ENCODE assay signal across 21 cellular contexts in the genomic region with DNA sequence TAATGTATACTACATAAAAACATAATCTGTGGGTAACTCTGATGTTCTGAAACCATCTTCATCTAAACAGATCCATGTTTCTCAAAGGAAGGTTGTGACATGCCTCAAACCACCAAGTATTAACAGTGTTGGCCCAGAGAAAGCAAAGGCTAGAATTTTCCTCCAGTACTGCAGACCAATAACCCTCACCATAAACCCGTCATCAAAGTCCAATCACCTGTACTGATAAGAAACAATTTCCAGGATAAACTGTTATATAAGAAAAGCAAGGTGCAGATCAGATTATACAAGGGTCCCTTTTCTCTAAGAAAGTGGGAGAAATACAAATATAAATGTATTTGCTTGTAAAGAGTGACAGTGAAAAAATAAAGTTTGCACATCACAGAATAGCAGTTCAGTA. TPM values are rescaled to one million over a fixed set of nuclear protein-coding genes. Genes with fewer than 3 reads are reported as not detected.
A peak's percentile ranks its signal among the peaks of the same experiment; 100 is the strongest.
DNase-seq lines count a peak whose midpoint lies in the region; ATAC-seq, FAIRE-seq and TF ChIP-seq lines count a peak whose summit lies in the region.
"Had no signal": no experiment of that assay in that cellular context is flagged by ENCODE, and none has a peak within 500 bp of the region (broad histone marks: within the 10 kb centered on the region; RNA-seq: fewer than 3 reads in every experiment).

No MANE protein-coding gene starts in this region.

- no peak for TF ChIP-seq CTCF in Loucy (conservative IDR thresholded peaks at IDR 0.05; ENCODE audit: low read length)
- no peak for TF ChIP-seq CTCF in RWPE1 (conservative IDR thresholded peaks at IDR 0.05; ENCODE audit: low read depth)
- no peak for TF ChIP-seq CTCF in nephron progenitor cell (IDR thresholded peaks at IDR 0.05)

- H3K4me1 ChIP-seq in Loucy (ENCODE audit: insufficient read depth, low read length, poor library complexity, severe bottlenecking): peaks cover 89% of the 10 kb centered on the region
- peaks cover 25 to 48% of the 10 kb centered on the region in 2 donors for H3K4me1 ChIP-seq in small intestine (ENCODE audit: control insufficient read depth in 2 of 2, insufficient read depth in 1 of 2, low read depth in 1 of 2, low read length in 1 of 2)

- POLR2A ChIA-PET in RWPE1 (lab: Yijun Ruan, JAX; ENCODE audit: low non-redundant PET): no interaction called here

- FAIRE-seq in small intestine (lab: Jason Lieb, UNC): no peak
- FAIRE-seq: astrocyte, colon, HTR-8/SVneo had no signal

- H3K27me3 ChIP-seq in Loucy (ENCODE audit: insufficient read depth, low read length, poor library complexity, severe bottlenecking) (no peaks in the 10 kb centered on the region), small intestine (ENCODE audit: control insufficient read depth in 2 of 2, insufficient read depth in 2 of 2, low read length in 2 of 2) (no peaks in the 10 kb centered on the region)
- H3K27me3 ChIP-seq: neural progenitor cell had no signal

- DNase-seq in activated CD8-positive, alpha-beta memory T cell treated with anti-CD3 and anti-CD28 coated beads, Interleukin-2, amount 10 ng/mL, durations not matched to agents 7 days and 5 days: no peak
- DNase-seq in activated CD8-positive, alpha-beta memory T cell treated with anti-CD3 and anti-CD28 coated beads, Interleukin-2, amount 50 U/mL, for 4 hours: no peak
- DNase-seq in activated naive CD8-positive, alpha-beta T cell treated with anti-CD3 and anti-CD28 coated beads, Interleukin-2, amount 50 U/mL, for 24 hours: no peak
- DNase-seq in small intestine (peak; percentile 74), RWPE1 (ENCODE audit: low spot score) (no peak), nephron progenitor cell (no peak), activated gamma-delta T cell (lab: John Stamatoyannopoulos, UW) (no peak)
- DNase-seq: ACHN; activated CD4-positive, alpha-beta T cell treated with anti-CD3 and anti-CD28 coated beads, Interleukin-2, amount 50 U/mL, for 1 hour; DMS79 treated with DMSO at 0.1 percent for 48 hours; hypothalamus; kidney glomerular epithelial cell; NCI-H146; PC-9; SK-N-SH had no signal

- H3K4me1 Mint-ChIP-seq in activated CD8-positive, alpha-beta memory T cell treated with anti-CD3 and anti-CD28 coated beads, Interleukin-2, amount 10 ng/mL, durations not matched to agents 7 days and 5 days: peaks cover 95% of the 10 kb centered on the region
- peaks cover 93% of the 10 kb centered on the region for H3K4me1 Mint-ChIP-seq in activated naive CD8-positive, alpha-beta T cell treated with anti-CD3 and anti-CD28 coated beads, Interleukin-2, amount 50 U/mL, for 24 hours
- H3K4me1 Mint-ChIP-seq in nephron progenitor cell: peaks cover 35% of the 10 kb centered on the region

- H3K4me3 ChIP-seq in Loucy (ENCODE audit: low read length, poor library complexity, severe bottlenecking) (no peak overlapping the region), small intestine (ENCODE audit: low read depth in 1 of 2, low read length in 2 of 2) (no peak overlapping the region)
- H3K4me3 ChIP-seq: neural progenitor cell, PC-9 had no signal

- H3K9me3 Mint-ChIP-seq in activated CD8-positive, alpha-beta memory T cell treated with anti-CD3 and anti-CD28 coated beads, Interleukin-2, amount 10 ng/mL, durations not matched to agents 7 days and 5 days (ENCODE audit: low read depth): no peaks in the 10 kb centered on the region
- H3K9me3 Mint-ChIP-seq in activated naive CD8-positive, alpha-beta T cell treated with anti-CD3 and anti-CD28 coated beads, Interleukin-2, amount 50 U/mL, for 24 hours: no peaks in the 10 kb centered on the region
- H3K9me3 Mint-ChIP-seq in nephron progenitor cell: no peaks in the 10 kb centered on the region
- H3K9me3 Mint-ChIP-seq: neural progenitor cell had no signal

- peak overlapping the region; percentile 51 for H3K9ac ChIP-seq in Loucy (ENCODE audit: low read depth, low read length, poor library complexity, severe bottlenecking)
- H3K9ac ChIP-seq: neural progenitor cell, SK-N-SH had no signal

- H3F3A ChIP-seq in Loucy (ENCODE audit: low read depth): peaks cover 39% of the 10 kb centered on the region

- CTCF ChIA-PET in activated CD8-positive, alpha-beta memory T cell treated with anti-CD3 and anti-CD28 coated beads, Interleukin-2, amount 10 ng/mL, durations not matched to agents 7 days and 5 days (lab: Charles Lee): interaction anchor here (0.7 to 2.1 kb wide), 3 partner anchors 10 to 63 kb away, joined by 3 to 13 read pairs (median 9); no protein-coding TSS in a partner anchor
- CTCF ChIA-PET in RWPE1 (lab: Yijun Ruan, JAX): interaction anchor here (0.8 kb wide), 1 partner anchor 79 kb away, joined by 3 read pairs; no protein-coding TSS in a partner anchor

- ATAC-seq in activated CD8-positive, alpha-beta memory T cell treated with anti-CD3 and anti-CD28 coated beads, Interleukin-2, amount 10 ng/mL, durations not matched to agents 7 days and 5 days: no peak
- no peak for ATAC-seq in activated naive CD8-positive, alpha-beta T cell treated with anti-CD3 and anti-CD28 coated beads, Interleukin-2, amount 50 U/mL, for 24 hours

- H3K79me2 ChIP-seq in Loucy (ENCODE audit: insufficient read depth, low read length): peaks cover 73% of the 10 kb centered on the region

- H3K4me3 Mint-ChIP-seq in activated CD8-positive, alpha-beta memory T cell treated with anti-CD3 and anti-CD28 coated beads, Interleukin-2, amount 10 ng/mL, durations not matched to agents 7 days and 5 days: no peak overlapping the region
- H3K4me3 Mint-ChIP-seq in activated naive CD8-positive, alpha-beta T cell treated with anti-CD3 and anti-CD28 coated beads, Interleukin-2, amount 50 U/mL, for 24 hours: no peak overlapping the region
- no peak overlapping the region for H3K4me3 Mint-ChIP-seq in nephron progenitor cell
- H3K4me3 Mint-ChIP-seq: neural progenitor cell had no signal

- no peaks in the 10 kb centered on the region for H3K9me2 ChIP-seq in Loucy (replicated peaks; ENCODE audit: low read depth, low read length)
- H3K9me2 ChIP-seq: SK-N-SH had no signal

- no peaks in the 10 kb centered on the region for H3K27me3 Mint-ChIP-seq in activated CD8-positive, alpha-beta memory T cell treated with anti-CD3 and anti-CD28 coated beads, Interleukin-2, amount 10 ng/mL, durations not matched to agents 7 days and 5 days
- no peaks in the 10 kb centered on the region for H3K27me3 Mint-ChIP-seq in activated naive CD8-positive, alpha-beta T cell treated with anti-CD3 and anti-CD28 coated beads, Interleukin-2, amount 50 U/mL, for 24 hours
- H3K27me3 Mint-ChIP-seq in nephron progenitor cell (ENCODE audit: low read depth, poor library complexity): no peaks in the 10 kb centered on the region

- H2AFZ ChIP-seq in Loucy (ENCODE audit: low read length): no peak overlapping the region
- H2AFZ ChIP-seq: neural progenitor cell, PC-9 had no signal

- H3K27ac ChIP-seq in small intestine (ENCODE audit: low read depth in 1 of 2, low read length in 1 of 2): no peak overlapping the region
- no peak overlapping the region for H3K27ac ChIP-seq in RWPE1
- H3K27ac ChIP-seq: neural progenitor cell had no signal

- H3K9me3 ChIP-seq in Loucy (ENCODE audit: insufficient read depth, low read depth, low read length): no peaks in the 10 kb centered on the region
- H3K9me3 ChIP-seq in small intestine (ENCODE audit: control insufficient read depth, low read depth): no peaks in the 10 kb centered on the region
- H3K9me3 ChIP-seq: SK-N-SH had no signal

- peak overlapping the region; percentile 75 for H3K27ac Mint-ChIP-seq in activated CD8-positive, alpha-beta memory T cell treated with anti-CD3 and anti-CD28 coated beads, Interleukin-2, amount 10 ng/mL, durations not matched to agents 7 days and 5 days
- H3K27ac Mint-ChIP-seq in activated naive CD8-positive, alpha-beta T cell treated with anti-CD3 and anti-CD28 coated beads, Interleukin-2, amount 50 U/mL, for 24 hours: peak overlapping the region; percentile 90
- H3K27ac Mint-ChIP-seq in nephron progenitor cell: no peak overlapping the region
- H3K27ac Mint-ChIP-seq: neural progenitor cell had no signal

- H3K36me3 Mint-ChIP-seq in activated CD8-positive, alpha-beta memory T cell treated with anti-CD3 and anti-CD28 coated beads, Interleukin-2, amount 10 ng/mL, durations not matched to agents 7 days and 5 days: peaks cover 40% of the 10 kb centered on the region
- peaks cover 31% of the 10 kb centered on the region for H3K36me3 Mint-ChIP-seq in activated naive CD8-positive, alpha-beta T cell treated with anti-CD3 and anti-CD28 coated beads, Interleukin-2, amount 50 U/mL, for 24 hours (ENCODE audit: low read depth)
- H3K36me3 Mint-ChIP-seq in nephron progenitor cell (ENCODE audit: low read depth): no peaks in the 10 kb centered on the region

- H4K20me1 ChIP-seq in Loucy (ENCODE audit: insufficient read depth, low read length, poor library complexity, severe bottlenecking): no peaks in the 10 kb centered on the region

- peaks cover 55% of the 10 kb centered on the region for H3K36me3 ChIP-seq in Loucy (ENCODE audit: insufficient read depth, low read length)
- peaks cover 2 to 9% of the 10 kb centered on the region in 2 donors for H3K36me3 ChIP-seq in small intestine (ENCODE audit: control insufficient read depth in 2 of 2, insufficient read depth in 2 of 2, low read length in 2 of 2)
- H3K36me3 ChIP-seq: neural progenitor cell had no signal

- H3K4me2 ChIP-seq in Loucy (ENCODE audit: low read depth, low read length, poor library complexity, severe bottlenecking): no peak overlapping the region
- H3K4me2 ChIP-seq: neural progenitor cell, PC-9, SK-N-SH had no signal

- WGBS in small intestine, 3 donors: 0 to 53% (median 15%) methylated on average over 1 of the region's 1 CpG

RNA-seq across cellular contexts. Expression of gene TBC1D2B, which starts 32.3 kb away (rescaled TPM):
- total RNA-seq in activated CD8-positive, alpha-beta memory T cell treated with anti-CD3 and anti-CD28 coated beads, Interleukin-2, amount 10 ng/mL, durations not matched to agents 7 days and 5 days: 100 to 1,000 TPM; 118 to 135 TPM
- 10 to 100 TPM in 1 of 3 donors, 1 to 10 TPM in 2; 7.6 to 16.0 (median 7.8) TPM for polyA plus RNA-seq in small intestine

RNA-seq across cellular contexts. Expression of gene SH2D7, which starts 47.2 kb away (rescaled TPM):
- total RNA-seq in activated CD8-positive, alpha-beta memory T cell treated with anti-CD3 and anti-CD28 coated beads, Interleukin-2, amount 10 ng/mL, durations not matched to agents 7 days and 5 days: under 1 TPM; 0.26 to 0.28 TPM
- 1 to 10 TPM; 1.7 to 3.8 (median 2.9) TPM for polyA plus RNA-seq in small intestine
- total RNA-seq: astrocyte, mesenteric fat pad, PC-9 had no signal
- polyA plus RNA-seq: SK-N-SH had no signal
